16 cellular contexts compared by ENCODE assay signal in genomic region chr5:132889501-132889900, GRCh38. TPM values are rescaled to one million over a fixed set of nuclear protein-coding genes. Genes with fewer than 3 reads are reported as not detected.
DNase-seq lines count a peak whose midpoint lies in the region; ATAC-seq lines count a peak whose summit lies in the region.
"Had no signal": no experiment of that assay in that cellular context is flagged by ENCODE, and none has a peak within 500 bp of the region (broad histone marks: within the 10 kb centered on the region; RNA-seq: fewer than 3 reads in every experiment).

No MANE protein-coding gene starts in this region.

- H3K9ac ChIP-seq in adipocyte (ENCODE audit: low read length), result no peak overlapping the region
- H3K9ac ChIP-seq: BLaER1 treated with 17β-estradiol and CSF1 and Interleukin-3, amounts not matched to agents 10 nM and 100 nM; GM23248 had no signal

- no peak overlapping the region for H3K4me3 Mint-ChIP-seq in activated T-cell treated with anti-CD3 and anti-CD28 coated beads, Interleukin-2, amount 50 U/mL, for 72 hours
- no peak overlapping the region for H3K4me3 Mint-ChIP-seq in memory B cell
- no peak overlapping the region for H3K4me3 Mint-ChIP-seq in CD8-positive, alpha-beta memory T cell
- H3K4me3 Mint-ChIP-seq: B cell, HFFc6, IgD-negative memory B cell had no signal

- no peaks in the 10 kb centered on the region for H3K9me3 Mint-ChIP-seq in activated T-cell treated with anti-CD3 and anti-CD28 coated beads, Interleukin-2, amount 50 U/mL, for 72 hours
- no peaks in the 10 kb centered on the region for H3K9me3 Mint-ChIP-seq in memory B cell
- H3K9me3 Mint-ChIP-seq in CD8-positive, alpha-beta memory T cell, result no peaks in the 10 kb centered on the region
- H3K9me3 Mint-ChIP-seq: HFFc6, IgD-negative memory B cell had no signal

- DNase-seq in activated T-cell treated with anti-CD3 and anti-CD28 coated beads, Interleukin-2, amount 50 U/mL, for 72 hours, result no peak
- DNase-seq in activated T-cell treated with anti-CD3 and anti-CD28 coated beads for 4 hours (no peak), adipocyte (ENCODE audit: low read depth) (peak; percentile 30), memory B cell (ENCODE audit: low spot score in 2 of 2) (no peak), Right ventricle myocardium inferior (ENCODE audit: missing footprints) (no peak)
- DNase-seq in CD8-positive, alpha-beta memory T cell, result no peak
- DNase-seq: 8988T, Caco-2, GM23248, H7, HFFc6 had no signal

- no peaks in the 10 kb centered on the region for H3K27me3 Mint-ChIP-seq in activated T-cell treated with anti-CD3 and anti-CD28 coated beads, Interleukin-2, amount 50 U/mL, for 72 hours (ENCODE audit: low read depth)
- H3K27me3 Mint-ChIP-seq in memory B cell, result no peaks in the 10 kb centered on the region
- H3K27me3 Mint-ChIP-seq in CD8-positive, alpha-beta memory T cell, result no peaks in the 10 kb centered on the region
- H3K27me3 Mint-ChIP-seq: B cell, IgD-negative memory B cell had no signal

- peaks cover 8% of the 10 kb centered on the region for H3K4me1 ChIP-seq in adipocyte (ENCODE audit: control insufficient read depth, insufficient read depth, low read length)
- no peaks in the 10 kb centered on the region for H3K4me1 ChIP-seq in CD8-positive, alpha-beta memory T cell (ENCODE audit: insufficient read depth, low read length)
- H3K4me1 ChIP-seq: Caco-2 had no signal

- CTCF ChIA-PET in CD8-positive, alpha-beta memory T cell (lab: Charles Lee), result interaction anchor here (2.2 kb wide), 1 partner anchor 60 kb away, joined by 8 read pairs; the partner anchor contains the start of gene SHROOM1

- H3K36me3 Mint-ChIP-seq in activated T-cell treated with anti-CD3 and anti-CD28 coated beads, Interleukin-2, amount 50 U/mL, for 72 hours (ENCODE audit: insufficient read depth in 2 of 2), result peaks cover 7 to 22% of the 10 kb centered on the region in 2 donors
- peaks cover 26% of the 10 kb centered on the region for H3K36me3 Mint-ChIP-seq in memory B cell
- peaks cover 8 to 82% (median 14%) of the 10 kb centered on the region in 3 donors for H3K36me3 Mint-ChIP-seq in CD8-positive, alpha-beta memory T cell
- H3K36me3 Mint-ChIP-seq: IgD-negative memory B cell had no signal

- H3K27ac ChIP-seq in CD8-positive, alpha-beta memory T cell (ENCODE audit: low read depth, low read length), result no peak overlapping the region
- H3K27ac ChIP-seq: GM23248 had no signal

- H3K9me3 ChIP-seq in adipocyte (ENCODE audit: control insufficient read depth, low read length), result no peaks in the 10 kb centered on the region
- H3K9me3 ChIP-seq in CD8-positive, alpha-beta memory T cell (ENCODE audit: low read length), result no peaks in the 10 kb centered on the region
- H3K9me3 ChIP-seq: BLaER1 treated with 17β-estradiol and CSF1 and Interleukin-3, amounts not matched to agents 10 nM and 100 nM; Caco-2 had no signal

- no peaks in the 10 kb centered on the region for H3K27me3 ChIP-seq in adipocyte (replicated peaks; ENCODE audit: control insufficient read depth, insufficient read depth, low read length)
- H3K27me3 ChIP-seq in CD8-positive, alpha-beta memory T cell (ENCODE audit: insufficient read depth, low read length, poor library complexity, severe bottlenecking), result no peaks in the 10 kb centered on the region
- H3K27me3 ChIP-seq: BLaER1 treated with 17β-estradiol and CSF1 and Interleukin-3, amounts not matched to agents 10 nM and 100 nM had no signal

- H3K27ac Mint-ChIP-seq in activated T-cell treated with anti-CD3 and anti-CD28 coated beads, Interleukin-2, amount 50 U/mL, for 72 hours, result peak overlapping the region; percentile 48
- H3K27ac Mint-ChIP-seq in memory B cell, result peak overlapping the region; percentile 11
- H3K27ac Mint-ChIP-seq in CD8-positive, alpha-beta memory T cell, result peak overlapping the region in 1 of 8 donors; percentile 11
- H3K27ac Mint-ChIP-seq: B cell, HFFc6, IgD-negative memory B cell had no signal

- intact Hi-C loops in Right ventricle myocardium inferior (cut with DNase I), result no loop called here

- H3K4me1 Mint-ChIP-seq in activated T-cell treated with anti-CD3 and anti-CD28 coated beads, Interleukin-2, amount 50 U/mL, for 72 hours (ENCODE audit: low read depth), result peaks cover 11% of the 10 kb centered on the region
- peaks cover 7% of the 10 kb centered on the region for H3K4me1 Mint-ChIP-seq in memory B cell
- H3K4me1 Mint-ChIP-seq in CD8-positive, alpha-beta memory T cell, result no peaks in the 10 kb centered on the region

- H3K36me3 ChIP-seq in adipocyte (ENCODE audit: control insufficient read depth, insufficient read depth, low read length, severe bottlenecking), result peaks cover 90% of the 10 kb centered on the region
- peaks cover 46% of the 10 kb centered on the region for H3K36me3 ChIP-seq in CD8-positive, alpha-beta memory T cell (ENCODE audit: insufficient read depth, low read length)

- no peak for ATAC-seq in activated T-cell treated with anti-CD3 and anti-CD28 coated beads, Interleukin-2, amount 50 U/mL, for 72 hours (replicated peaks in 1 of 2)
- ATAC-seq in memory B cell (ENCODE audit: low read depth) (no peak), Right ventricle myocardium inferior (no peak), HG03135 (IDR thresholded peaks at IDR 0.05; ENCODE audit: unreplicated experiment) (no peak)
- ATAC-seq: HCT116 had no signal

- POLR2A ChIA-PET in CD8-positive, alpha-beta memory T cell (lab: Charles Lee), result no interaction called here

- no peak overlapping the region for H3K4me3 ChIP-seq in adipocyte (ENCODE audit: low read length)
- no peak overlapping the region for H3K4me3 ChIP-seq in CD8-positive, alpha-beta memory T cell (ENCODE audit: low read length)
- H3K4me3 ChIP-seq: BLaER1 treated with 17β-estradiol and CSF1 and Interleukin-3, amounts not matched to agents 10 nM and 100 nM; GM23248 had no signal

RNA-seq across cellular contexts. Expression of gene LEAP2, which starts 16.0 kb away (rescaled TPM):
- 1 to 10 TPM; 5.0 to 7.2 TPM for total RNA-seq in activated T-cell treated with anti-CD3 and anti-CD28 coated beads, Interleukin-2, amount 50 U/mL, for 72 hours
- total RNA-seq in Right ventricle myocardium inferior, result 1.1 TPM
- total RNA-seq in CD8-positive, alpha-beta memory T cell, result 1 to 10 TPM; 2.7 to 3.6 TPM
- 0.93 TPM for polyA plus RNA-seq in CD8-positive, alpha-beta memory T cell
- total RNA-seq: GM23248 had no signal

RNA-seq across cellular contexts. Expression of gene UQCRQ, which starts 23.1 kb away (rescaled TPM):
- 100 to 1,000 TPM; 189 TPM for total RNA-seq in activated T-cell treated with anti-CD3 and anti-CD28 coated beads, Interleukin-2, amount 50 U/mL, for 72 hours
- total RNA-seq in Right ventricle myocardium inferior, result 1,774 TPM
- 100 to 1,000 TPM; 595 to 615 TPM for total RNA-seq in CD8-positive, alpha-beta memory T cell
- 663 TPM for polyA plus RNA-seq in CD8-positive, alpha-beta memory T cell

RNA-seq across cellular contexts. Expression of gene GDF9, which starts 23.2 kb away (rescaled TPM):
- total RNA-seq in activated T-cell treated with anti-CD3 and anti-CD28 coated beads, Interleukin-2, amount 50 U/mL, for 72 hours, result 1 to 10 TPM; 1.9 to 2.8 TPM
- total RNA-seq in Right ventricle myocardium inferior, result 0.24 TPM
- total RNA-seq in CD8-positive, alpha-beta memory T cell, result under 1 TPM; 0.29 to 0.68 TPM
- not detected for polyA plus RNA-seq in CD8-positive, alpha-beta memory T cell
- polyA plus RNA-seq: GM23248, IgD-negative memory B cell had no signal

RNA-seq across cellular contexts. Expression of gene SHROOM1, which starts 59.1 kb away (rescaled TPM):
- 1 to 10 TPM; 1.1 to 2.1 TPM for total RNA-seq in activated T-cell treated with anti-CD3 and anti-CD28 coated beads, Interleukin-2, amount 50 U/mL, for 72 hours
- total RNA-seq in Right ventricle myocardium inferior, result 5.0 TPM
- total RNA-seq in CD8-positive, alpha-beta memory T cell, result 1 to 10 TPM; 1.6 to 2.0 TPM
- not detected for polyA plus RNA-seq in CD8-positive, alpha-beta memory T cell
